ENCODE assay signal across 1 cellular context in the genomic region with DNA sequence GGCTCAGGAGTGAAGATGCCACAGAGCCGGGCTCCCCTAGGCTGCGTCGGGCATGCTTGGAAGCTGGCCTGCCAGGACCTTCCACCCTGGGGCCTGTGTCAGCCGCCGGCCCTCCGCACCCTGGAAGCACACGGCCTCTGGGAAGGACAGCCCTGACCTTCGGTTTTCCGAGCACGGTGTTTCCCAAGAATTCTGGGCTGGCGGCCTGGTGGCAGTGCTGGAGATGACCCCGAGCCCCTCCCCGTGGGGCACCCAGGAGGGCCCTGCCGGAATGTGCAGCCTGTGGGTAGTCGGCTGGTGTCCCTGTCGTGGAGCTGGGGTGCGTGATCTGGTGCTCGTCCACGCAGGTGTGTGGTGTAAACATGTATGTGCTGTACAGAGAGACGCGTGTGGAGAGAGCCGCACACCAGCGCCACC.
TF ChIP-seq lines count a peak whose summit lies in the region.

No MANE protein-coding gene starts in this region.

TF ChIP-seq in HepG2, 621 proteins besides CTCF, POLR2A, EP300 and RAD21 (continued from another document and continues in another):
- TF ChIP-seq, protein P1, sequence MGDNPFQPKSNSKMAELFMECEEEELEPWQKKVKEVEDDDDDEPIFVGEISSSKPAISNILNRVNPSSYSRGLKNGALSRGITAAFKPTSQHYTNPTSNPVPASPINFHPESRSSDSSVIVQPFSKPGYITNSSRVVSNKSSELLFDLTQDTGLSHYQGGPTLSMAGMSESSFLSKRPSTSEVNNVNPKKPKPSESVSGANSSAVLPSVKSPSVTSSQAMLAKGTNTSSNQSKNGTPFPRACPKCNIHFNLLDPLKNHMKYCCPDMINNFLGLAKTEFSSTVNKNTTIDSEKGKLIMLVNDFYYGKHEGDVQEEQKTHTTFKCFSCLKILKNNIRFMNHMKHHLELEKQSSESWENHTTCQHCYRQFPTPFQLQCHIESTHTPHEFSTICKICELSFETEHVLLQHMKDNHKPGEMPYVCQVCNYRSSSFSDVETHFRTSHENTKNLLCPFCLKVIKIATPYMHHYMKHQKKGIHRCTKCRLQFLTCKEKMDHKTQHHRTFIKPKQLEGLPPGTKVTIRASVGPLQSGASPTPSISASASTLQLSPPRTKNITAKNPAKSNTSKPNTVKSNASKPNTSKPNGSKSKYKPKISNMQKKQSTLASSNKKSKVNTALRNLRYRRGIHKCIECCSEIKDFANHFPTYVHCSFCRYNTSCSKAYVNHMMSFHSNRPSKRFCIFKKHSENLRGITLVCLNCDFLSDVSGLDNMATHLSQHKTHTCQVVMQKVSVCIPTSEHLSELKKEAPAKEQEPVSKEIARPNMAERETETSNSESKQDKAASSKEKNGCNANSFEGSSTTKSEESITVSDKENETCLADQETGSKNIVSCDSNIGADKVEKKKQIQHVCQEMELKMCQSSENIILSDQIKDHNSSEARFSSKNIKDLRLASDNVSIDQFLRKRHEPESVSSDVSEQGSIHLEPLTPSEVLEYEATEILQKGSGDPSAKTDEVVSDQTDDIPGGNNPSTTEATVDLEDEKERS (CRISPR knock-in tag; IDR thresholded peaks at IDR 0.05): no peak
- TF ChIP-seq, protein P2, sequence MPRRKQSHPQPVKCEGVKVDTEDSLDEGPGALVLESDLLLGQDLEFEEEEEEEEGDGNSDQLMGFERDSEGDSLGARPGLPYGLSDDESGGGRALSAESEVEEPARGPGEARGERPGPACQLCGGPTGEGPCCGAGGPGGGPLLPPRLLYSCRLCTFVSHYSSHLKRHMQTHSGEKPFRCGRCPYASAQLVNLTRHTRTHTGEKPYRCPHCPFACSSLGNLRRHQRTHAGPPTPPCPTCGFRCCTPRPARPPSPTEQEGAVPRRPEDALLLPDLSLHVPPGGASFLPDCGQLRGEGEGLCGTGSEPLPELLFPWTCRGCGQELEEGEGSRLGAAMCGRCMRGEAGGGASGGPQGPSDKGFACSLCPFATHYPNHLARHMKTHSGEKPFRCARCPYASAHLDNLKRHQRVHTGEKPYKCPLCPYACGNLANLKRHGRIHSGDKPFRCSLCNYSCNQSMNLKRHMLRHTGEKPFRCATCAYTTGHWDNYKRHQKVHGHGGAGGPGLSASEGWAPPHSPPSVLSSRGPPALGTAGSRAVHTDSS (CRISPR knock-in tag; conservative IDR thresholded peaks at IDR 0.05): no peak
- no peak; the same call in 1 of the 2 replicates for TF ChIP-seq KDM5B (CRISPR knock-in tag; IDR thresholded peaks at IDR 0.05; ENCODE audit: borderline replicate concordance)
- TF ChIP-seq, protein P3, sequence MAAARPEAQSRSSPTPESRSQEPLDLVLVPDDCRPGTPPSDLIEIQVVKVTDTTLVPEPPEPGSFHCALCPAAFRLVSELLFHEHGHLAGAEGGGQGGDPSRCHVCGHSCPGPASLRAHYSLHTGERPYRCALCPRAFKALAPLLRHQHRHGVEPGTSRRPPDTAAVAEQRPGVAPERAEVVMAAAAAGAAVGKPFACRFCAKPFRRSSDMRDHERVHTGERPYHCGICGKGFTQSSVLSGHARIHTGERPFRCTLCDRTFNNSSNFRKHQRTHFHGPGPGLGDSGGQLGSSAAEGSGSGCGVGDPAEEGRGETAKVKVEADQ (CRISPR knock-in tag; IDR thresholded peaks at IDR 0.05; ENCODE audit: borderline replicate concordance): no peak
- TF ChIP-seq TGIF2 (CRISPR knock-in tag; IDR thresholded peaks at IDR 0.05): no peak
- TF ChIP-seq ZNF335 (CRISPR knock-in tag; IDR thresholded peaks at IDR 0.05): no peak
- TF ChIP-seq, protein P4, sequence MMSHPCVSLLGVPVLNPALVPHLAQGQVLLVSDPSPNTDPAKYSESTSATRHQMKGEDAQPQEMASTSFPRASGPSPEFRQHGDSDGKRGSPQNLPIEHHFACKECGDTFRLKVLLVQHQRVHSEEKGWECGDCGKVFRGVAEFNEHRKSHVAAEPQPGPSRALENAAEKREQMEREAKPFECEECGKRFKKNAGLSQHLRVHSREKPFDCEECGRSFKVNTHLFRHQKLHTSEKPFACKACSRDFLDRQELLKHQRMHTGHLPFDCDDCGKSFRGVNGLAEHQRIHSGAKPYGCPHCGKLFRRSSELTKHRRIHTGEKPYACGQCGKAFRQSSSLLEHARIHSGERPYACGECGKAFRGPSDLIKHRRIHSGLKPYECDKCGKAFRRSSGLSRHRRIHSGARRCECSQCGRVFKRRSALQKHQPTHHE (CRISPR knock-in tag; IDR thresholded peaks at IDR 0.05; ENCODE audit: borderline replicate concordance): no peak
- TF ChIP-seq NBN (conservative IDR thresholded peaks at IDR 0.05): no peak
- no peak for TF ChIP-seq DNMT3B (CRISPR knock-in tag; conservative IDR thresholded peaks at IDR 0.05)
- TF ChIP-seq, protein P5, sequence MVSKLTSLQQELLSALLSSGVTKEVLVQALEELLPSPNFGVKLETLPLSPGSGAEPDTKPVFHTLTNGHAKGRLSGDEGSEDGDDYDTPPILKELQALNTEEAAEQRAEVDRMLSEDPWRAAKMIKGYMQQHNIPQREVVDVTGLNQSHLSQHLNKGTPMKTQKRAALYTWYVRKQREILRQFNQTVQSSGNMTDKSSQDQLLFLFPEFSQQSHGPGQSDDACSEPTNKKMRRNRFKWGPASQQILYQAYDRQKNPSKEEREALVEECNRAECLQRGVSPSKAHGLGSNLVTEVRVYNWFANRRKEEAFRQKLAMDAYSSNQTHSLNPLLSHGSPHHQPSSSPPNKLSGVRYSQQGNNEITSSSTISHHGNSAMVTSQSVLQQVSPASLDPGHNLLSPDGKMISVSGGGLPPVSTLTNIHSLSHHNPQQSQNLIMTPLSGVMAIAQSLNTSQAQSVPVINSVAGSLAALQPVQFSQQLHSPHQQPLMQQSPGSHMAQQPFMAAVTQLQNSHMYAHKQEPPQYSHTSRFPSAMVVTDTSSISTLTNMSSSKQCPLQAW (CRISPR knock-in tag; IDR thresholded peaks at IDR 0.05): peak; percentile 35; the same call in 1 of the 2 replicates
- no peak for TF ChIP-seq NFE2 (CRISPR knock-in tag; IDR thresholded peaks at IDR 0.05)
- TF ChIP-seq ZNF547 (CRISPR knock-in tag; IDR thresholded peaks at IDR 0.05): no peak
- no peak for TF ChIP-seq ZNF7 (CRISPR knock-in tag; IDR thresholded peaks at IDR 0.05)
- TF ChIP-seq, protein P6, sequence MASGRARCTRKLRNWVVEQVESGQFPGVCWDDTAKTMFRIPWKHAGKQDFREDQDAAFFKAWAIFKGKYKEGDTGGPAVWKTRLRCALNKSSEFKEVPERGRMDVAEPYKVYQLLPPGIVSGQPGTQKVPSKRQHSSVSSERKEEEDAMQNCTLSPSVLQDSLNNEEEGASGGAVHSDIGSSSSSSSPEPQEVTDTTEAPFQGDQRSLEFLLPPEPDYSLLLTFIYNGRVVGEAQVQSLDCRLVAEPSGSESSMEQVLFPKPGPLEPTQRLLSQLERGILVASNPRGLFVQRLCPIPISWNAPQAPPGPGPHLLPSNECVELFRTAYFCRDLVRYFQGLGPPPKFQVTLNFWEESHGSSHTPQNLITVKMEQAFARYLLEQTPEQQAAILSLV (CRISPR knock-in tag; IDR thresholded peaks at IDR 0.05; ENCODE audit: borderline replicate concordance): no peak
- no peak for TF ChIP-seq ZZZ3 (CRISPR knock-in tag; IDR thresholded peaks at IDR 0.05; ENCODE audit: borderline replicate concordance)
- no peak for TF ChIP-seq ZNF549 (CRISPR knock-in tag; IDR thresholded peaks at IDR 0.05)
- TF ChIP-seq, protein P7, sequence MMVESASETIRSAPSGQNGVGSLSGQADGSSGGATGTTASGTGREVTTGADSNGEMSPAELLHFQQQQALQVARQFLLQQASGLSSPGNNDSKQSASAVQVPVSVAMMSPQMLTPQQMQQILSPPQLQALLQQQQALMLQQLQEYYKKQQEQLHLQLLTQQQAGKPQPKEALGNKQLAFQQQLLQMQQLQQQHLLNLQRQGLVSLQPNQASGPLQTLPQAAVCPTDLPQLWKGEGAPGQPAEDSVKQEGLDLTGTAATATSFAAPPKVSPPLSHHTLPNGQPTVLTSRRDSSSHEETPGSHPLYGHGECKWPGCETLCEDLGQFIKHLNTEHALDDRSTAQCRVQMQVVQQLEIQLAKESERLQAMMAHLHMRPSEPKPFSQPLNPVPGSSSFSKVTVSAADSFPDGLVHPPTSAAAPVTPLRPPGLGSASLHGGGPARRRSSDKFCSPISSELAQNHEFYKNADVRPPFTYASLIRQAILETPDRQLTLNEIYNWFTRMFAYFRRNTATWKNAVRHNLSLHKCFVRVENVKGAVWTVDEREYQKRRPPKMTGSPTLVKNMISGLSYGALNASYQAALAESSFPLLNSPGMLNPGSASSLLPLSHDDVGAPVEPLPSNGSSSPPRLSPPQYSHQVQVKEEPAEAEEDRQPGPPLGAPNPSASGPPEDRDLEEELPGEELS (CRISPR knock-in tag; IDR thresholded peaks at IDR 0.05): no peak
- TF ChIP-seq ATM (IDR thresholded peaks at IDR 0.05; ENCODE audit: borderline replicate concordance): no peak
- no peak for TF ChIP-seq ZNF251 (CRISPR knock-in tag; IDR thresholded peaks at IDR 0.05)
- TF ChIP-seq ZNF501 (CRISPR knock-in tag; IDR thresholded peaks at IDR 0.05): 0 out of 2 replicates have a peak, but pooled peaks have one; percentile 38
- no peak for TF ChIP-seq ZNF451 (CRISPR knock-in tag; IDR thresholded peaks at IDR 0.05)
- TF ChIP-seq STAT5B (CRISPR knock-in tag; IDR thresholded peaks at IDR 0.05): no peak
- peak; percentile 56 for TF ChIP-seq ZNF883 (CRISPR knock-in tag; IDR thresholded peaks at IDR 0.05; ENCODE audit: not compliant biosample characterization)
- TF ChIP-seq MXI1 (IDR thresholded peaks at IDR 0.05; ENCODE audit: borderline replicate concordance, low read depth, low read length): no peak; the same call in 2 of the 3 replicates
- no peak for TF ChIP-seq KDM5A (IDR thresholded peaks at IDR 0.05; ENCODE audit: borderline replicate concordance, low read length)
- TF ChIP-seq MTF2 (CRISPR knock-in tag; IDR thresholded peaks at IDR 0.05; ENCODE audit: borderline replicate concordance): peak; percentile 76; the same call in 1 of the 2 replicates
- TF ChIP-seq, protein P8, sequence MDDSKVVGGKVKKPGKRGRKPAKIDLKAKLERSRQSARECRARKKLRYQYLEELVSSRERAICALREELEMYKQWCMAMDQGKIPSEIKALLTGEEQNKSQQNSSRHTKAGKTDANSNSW (CRISPR knock-in tag; IDR thresholded peaks at IDR 0.05; ENCODE audit: borderline replicate concordance): no peak
- no peak for TF ChIP-seq HMGA1 (CRISPR knock-in tag; conservative IDR thresholded peaks at IDR 0.05)
- peak; percentile 45; the same call in 1 of the 2 replicates for TF ChIP-seq GABPB1 (CRISPR knock-in tag; IDR thresholded peaks at IDR 0.05)
- TF ChIP-seq, protein P9, sequence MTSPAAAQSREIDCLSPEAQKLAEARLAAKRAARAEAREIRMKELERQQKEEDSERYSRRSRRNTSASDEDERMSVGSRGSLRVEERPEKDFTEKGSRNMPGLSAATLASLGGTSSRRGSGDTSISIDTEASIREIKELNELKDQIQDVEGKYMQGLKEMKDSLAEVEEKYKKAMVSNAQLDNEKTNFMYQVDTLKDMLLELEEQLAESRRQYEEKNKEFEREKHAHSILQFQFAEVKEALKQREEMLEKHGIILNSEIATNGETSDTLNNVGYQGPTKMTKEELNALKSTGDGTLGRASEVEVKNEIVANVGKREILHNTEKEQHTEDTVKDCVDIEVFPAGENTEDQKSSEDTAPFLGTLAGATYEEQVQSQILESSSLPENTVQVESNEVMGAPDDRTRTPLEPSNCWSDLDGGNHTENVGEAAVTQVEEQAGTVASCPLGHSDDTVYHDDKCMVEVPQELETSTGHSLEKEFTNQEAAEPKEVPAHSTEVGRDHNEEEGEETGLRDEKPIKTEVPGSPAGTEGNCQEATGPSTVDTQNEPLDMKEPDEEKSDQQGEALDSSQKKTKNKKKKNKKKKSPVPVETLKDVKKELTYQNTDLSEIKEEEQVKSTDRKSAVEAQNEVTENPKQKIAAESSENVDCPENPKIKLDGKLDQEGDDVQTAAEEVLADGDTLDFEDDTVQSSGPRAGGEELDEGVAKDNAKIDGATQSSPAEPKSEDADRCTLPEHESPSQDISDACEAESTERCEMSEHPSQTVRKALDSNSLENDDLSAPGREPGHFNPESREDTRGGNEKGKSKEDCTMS (CRISPR knock-in tag; conservative IDR thresholded peaks at IDR 0.05): no peak
- TF ChIP-seq, protein P10, sequence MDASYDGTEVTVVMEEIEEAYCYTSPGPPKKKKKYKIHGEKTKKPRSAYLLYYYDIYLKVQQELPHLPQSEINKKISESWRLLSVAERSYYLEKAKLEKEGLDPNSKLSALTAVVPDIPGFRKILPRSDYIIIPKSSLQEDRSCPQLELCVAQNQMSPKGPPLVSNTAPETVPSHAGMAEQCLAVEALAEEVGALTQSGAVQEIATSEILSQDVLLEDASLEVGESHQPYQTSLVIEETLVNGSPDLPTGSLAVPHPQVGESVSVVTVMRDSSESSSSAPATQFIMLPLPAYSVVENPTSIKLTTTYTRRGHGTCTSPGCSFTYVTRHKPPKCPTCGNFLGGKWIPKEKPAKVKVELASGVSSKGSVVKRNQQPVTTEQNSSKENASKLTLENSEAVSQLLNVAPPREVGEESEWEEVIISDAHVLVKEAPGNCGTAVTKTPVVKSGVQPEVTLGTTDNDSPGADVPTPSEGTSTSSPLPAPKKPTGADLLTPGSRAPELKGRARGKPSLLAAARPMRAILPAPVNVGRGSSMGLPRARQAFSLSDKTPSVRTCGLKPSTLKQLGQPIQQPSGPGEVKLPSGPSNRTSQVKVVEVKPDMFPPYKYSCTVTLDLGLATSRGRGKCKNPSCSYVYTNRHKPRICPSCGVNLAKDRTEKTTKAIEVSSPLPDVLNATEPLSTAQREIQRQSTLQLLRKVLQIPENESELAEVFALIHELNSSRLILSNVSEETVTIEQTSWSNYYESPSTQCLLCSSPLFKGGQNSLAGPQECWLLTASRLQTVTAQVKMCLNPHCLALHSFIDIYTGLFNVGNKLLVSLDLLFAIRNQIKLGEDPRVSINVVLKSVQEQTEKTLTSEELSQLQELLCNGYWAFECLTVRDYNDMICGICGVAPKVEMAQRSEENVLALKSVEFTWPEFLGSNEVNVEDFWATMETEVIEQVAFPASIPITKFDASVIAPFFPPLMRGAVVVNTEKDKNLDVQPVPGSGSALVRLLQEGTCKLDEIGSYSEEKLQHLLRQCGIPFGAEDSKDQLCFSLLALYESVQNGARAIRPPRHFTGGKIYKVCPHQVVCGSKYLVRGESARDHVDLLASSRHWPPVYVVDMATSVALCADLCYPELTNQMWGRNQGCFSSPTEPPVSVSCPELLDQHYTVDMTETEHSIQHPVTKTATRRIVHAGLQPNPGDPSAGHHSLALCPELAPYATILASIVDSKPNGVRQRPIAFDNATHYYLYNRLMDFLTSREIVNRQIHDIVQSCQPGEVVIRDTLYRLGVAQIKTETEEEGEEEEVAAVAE (CRISPR knock-in tag; IDR thresholded peaks at IDR 0.05; ENCODE audit: borderline replicate concordance): no peak
- TF ChIP-seq, protein P11, sequence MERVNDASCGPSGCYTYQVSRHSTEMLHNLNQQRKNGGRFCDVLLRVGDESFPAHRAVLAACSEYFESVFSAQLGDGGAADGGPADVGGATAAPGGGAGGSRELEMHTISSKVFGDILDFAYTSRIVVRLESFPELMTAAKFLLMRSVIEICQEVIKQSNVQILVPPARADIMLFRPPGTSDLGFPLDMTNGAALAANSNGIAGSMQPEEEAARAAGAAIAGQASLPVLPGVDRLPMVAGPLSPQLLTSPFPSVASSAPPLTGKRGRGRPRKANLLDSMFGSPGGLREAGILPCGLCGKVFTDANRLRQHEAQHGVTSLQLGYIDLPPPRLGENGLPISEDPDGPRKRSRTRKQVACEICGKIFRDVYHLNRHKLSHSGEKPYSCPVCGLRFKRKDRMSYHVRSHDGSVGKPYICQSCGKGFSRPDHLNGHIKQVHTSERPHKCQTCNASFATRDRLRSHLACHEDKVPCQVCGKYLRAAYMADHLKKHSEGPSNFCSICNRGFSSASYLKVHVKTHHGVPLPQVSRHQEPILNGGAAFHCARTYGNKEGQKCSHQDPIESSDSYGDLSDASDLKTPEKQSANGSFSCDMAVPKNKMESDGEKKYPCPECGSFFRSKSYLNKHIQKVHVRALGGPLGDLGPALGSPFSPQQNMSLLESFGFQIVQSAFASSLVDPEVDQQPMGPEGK (CRISPR knock-in tag; IDR thresholded peaks at IDR 0.05): peak; percentile 51
- TF ChIP-seq ATF7-NPFF (CRISPR knock-in tag; IDR thresholded peaks at IDR 0.05; ENCODE audit: low read depth): no peak
- TF ChIP-seq MYNN (CRISPR knock-in tag; IDR thresholded peaks at IDR 0.05; ENCODE audit: low read depth): no peak
- TF ChIP-seq NRL (CRISPR knock-in tag; IDR thresholded peaks at IDR 0.05; ENCODE audit: borderline replicate concordance): no peak; the same call in 1 of the 2 replicates
